8 cellular contexts compared by ENCODE assay signal in the genomic region with DNA sequence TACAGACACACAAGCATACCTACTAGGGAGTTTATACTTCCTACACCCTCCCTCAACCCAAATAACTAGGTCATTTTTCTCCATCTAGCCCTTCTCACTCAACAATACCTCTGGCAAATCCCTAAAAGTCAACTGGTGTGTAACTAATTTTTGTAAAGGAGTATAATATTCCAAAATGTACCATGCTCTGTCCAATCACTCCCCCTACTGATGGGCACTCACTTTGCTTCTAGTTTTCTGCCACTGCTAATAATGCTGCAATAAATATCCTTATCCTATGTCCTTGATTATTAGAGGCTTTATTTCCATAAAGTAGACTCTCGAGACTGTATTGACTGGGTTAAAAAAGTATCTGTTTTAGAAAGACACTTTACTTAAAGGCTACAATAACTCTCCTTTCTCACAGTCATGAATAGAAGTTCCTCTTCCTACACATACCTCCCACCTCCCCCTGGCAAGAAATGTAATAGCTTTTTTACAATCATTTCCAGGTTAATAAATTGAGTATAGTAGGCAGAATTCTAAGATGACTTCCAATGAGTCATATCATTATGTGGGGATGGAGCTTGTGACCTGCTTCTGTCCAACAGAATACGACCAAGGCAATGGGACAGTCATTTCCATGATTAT. TPM values are rescaled to one million over a fixed set of nuclear protein-coding genes. Genes with fewer than 3 reads are reported as not detected.
DNase-seq lines count a peak whose midpoint lies in the region; ATAC-seq and TF ChIP-seq lines count a peak whose summit lies in the region.

No MANE protein-coding gene starts in this region.

- ATAC-seq in omental fat pad (ENCODE audit: low FRiP score): no peak

- peaks cover 6% of the 10 kb centered on the region for H3K36me3 Mint-ChIP-seq in nephron progenitor cell (ENCODE audit: low read depth)

- no peak overlapping the region for H3K4me3 Mint-ChIP-seq in nephron progenitor cell

- DNase-seq in ELR (ENCODE audit: low read depth): peak; percentile 32
- peak; percentile 17 for DNase-seq in cerebellar cortex (ENCODE audit: low spot score)
- no peak for DNase-seq in nephron progenitor cell
- DNase-seq in activated CD8-positive, alpha-beta memory T cell treated with anti-CD3 and anti-CD28 coated beads, Interleukin-2, amount 50 U/mL, for 48 hours: no peak
- no peak for DNase-seq in stimulated activated CD4-positive, alpha-beta T cell treated with anti-CD3 and anti-CD28 coated beads, Interleukin-4, amount 100 ng/mL, for 1 hour
- DNase-seq in omental fat pad (ENCODE audit: low spot score): no peak
- DNase-seq in SIG-M5 (lab: John Stamatoyannopoulos, UW): no peak

- TF ChIP-seq CTCF in LNCAP (IDR thresholded peaks at IDR 0.05) (peak; percentile 75), nephron progenitor cell (IDR thresholded peaks at IDR 0.05) (peak; percentile 58), omental fat pad (IDR thresholded peaks at IDR 0.05) (no peak)

- no peaks in the 10 kb centered on the region for H3K27me3 Mint-ChIP-seq in nephron progenitor cell (ENCODE audit: low read depth, poor library complexity)

- H3K4me1 Mint-ChIP-seq in nephron progenitor cell: peaks cover 17% of the 10 kb centered on the region

- H3K9me3 Mint-ChIP-seq in nephron progenitor cell: no peaks in the 10 kb centered on the region

- H3K27ac Mint-ChIP-seq in nephron progenitor cell: no peak overlapping the region

RNA-seq across cellular contexts. Expression of gene SHQ1, which starts 30.0 kb away (rescaled TPM):
- 10 to 100 TPM; 11.0 to 22.9 (median 16.7) TPM for total RNA-seq in omental fat pad

Comparison
In these comparisons a context has a peak if more than half of its experiments do, and no peak if none do; other contexts are left out.
1. DNase-seq: peak in ELR (single experiment) and cerebellar cortex (single experiment); none in nephron progenitor cell (single experiment), activated CD8-positive, alpha-beta memory T cell treated with anti-CD3 and anti-CD28 coated beads, Interleukin-2, amount 50 U/mL, for 48 hours (single experiment), stimulated activated CD4-positive, alpha-beta T cell treated with anti-CD3 and anti-CD28 coated beads, Interleukin-4, amount 100 ng/mL, for 1 hour (single experiment), omental fat pad (single experiment) and SIG-M5 (single experiment).
2. CTCF ChIP-seq: peak in LNCAP (single experiment) and nephron progenitor cell (single experiment); none in omental fat pad (0 of 3).